1 cellular context compared by ENCODE assay signal in the genomic region with DNA sequence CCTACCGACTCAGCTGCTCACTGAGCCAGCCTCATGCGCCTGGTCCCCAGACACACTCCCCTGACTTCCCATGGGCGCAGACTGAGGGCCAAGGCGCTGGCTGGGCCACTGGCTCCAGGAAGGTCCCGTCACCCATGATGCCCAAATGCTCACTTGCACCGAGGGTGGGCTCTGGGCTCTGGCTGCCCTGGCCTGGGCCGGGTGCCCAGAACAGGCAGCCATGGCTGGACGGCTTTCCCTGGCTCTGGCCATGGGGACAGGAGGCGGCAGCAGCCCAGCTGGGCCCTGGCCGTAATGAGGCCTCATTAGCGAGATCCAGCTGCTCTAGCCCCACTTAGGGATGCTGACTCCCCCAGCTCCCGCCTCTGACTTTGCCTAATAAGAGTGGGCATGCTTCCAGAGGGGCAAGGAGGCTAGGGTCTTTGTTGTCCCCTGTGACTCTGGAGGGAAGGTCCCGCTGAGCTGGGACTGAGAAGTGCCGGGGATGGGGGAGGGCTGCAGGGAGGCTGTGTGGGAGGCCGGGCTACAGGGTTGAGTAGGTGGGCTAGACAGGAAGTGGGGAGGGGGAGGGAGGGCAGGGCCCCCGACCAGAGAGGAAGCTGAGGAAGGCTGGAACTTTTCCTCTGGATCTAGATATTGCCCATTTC.
TF ChIP-seq lines count a peak whose summit lies in the region.

No MANE protein-coding gene starts in this region.

TF ChIP-seq in HepG2, 621 proteins besides CTCF, POLR2A, EP300 and RAD21:
- TF ChIP-seq ELF1 (CRISPR knock-in tag; IDR thresholded peaks at IDR 0.05), result no peak
- no peak for TF ChIP-seq ZNF282 (IDR thresholded peaks at IDR 0.05; ENCODE audit: partially characterized antibody)
- TF ChIP-seq AGO2 (optimal IDR thresholded peaks at IDR 0.05; ENCODE audit: low read depth, low read length), result peak; percentile 44
